ENCODE assay signal across 2 cellular contexts in the genomic region with DNA sequence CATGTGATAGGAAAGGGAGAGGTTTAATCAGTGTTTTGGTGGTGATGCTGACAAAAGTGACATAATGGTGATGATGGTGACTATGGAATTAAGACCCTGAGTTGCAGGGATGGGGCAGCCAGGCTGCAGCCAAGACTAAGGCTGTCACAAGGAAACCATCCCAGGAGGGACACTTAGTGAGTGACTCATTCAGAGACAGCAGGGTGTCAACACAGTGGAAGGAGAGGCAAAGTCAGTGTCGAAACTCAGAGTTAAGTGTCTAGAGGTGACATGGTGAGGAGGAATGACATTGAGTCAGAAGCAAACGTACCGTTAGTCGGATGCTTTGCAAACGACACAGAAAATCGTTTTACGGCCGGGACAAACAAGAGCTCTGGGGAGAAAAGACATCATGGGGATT. TPM values are rescaled to one million over a fixed set of nuclear protein-coding genes. Genes with fewer than 3 reads are reported as not detected.
"Had no signal": no experiment of that assay in that cellular context is flagged by ENCODE, and none has a peak within 500 bp of the region (broad histone marks: within the 10 kb centered on the region; RNA-seq: fewer than 3 reads in every experiment).

No MANE protein-coding gene starts in this region.

RNA-seq across cellular contexts. Expression of a gene that starts 30.0 kb away (rescaled TPM):
- total RNA-seq: GM23248, HFFc6 had no signal
- polyA plus RNA-seq: GM23248 had no signal

RNA-seq across cellular contexts. Expression of a gene that starts 54.8 kb away (rescaled TPM):
- total RNA-seq: HFFc6 had no signal
